1 cellular context compared by ENCODE assay signal in the genomic region with DNA sequence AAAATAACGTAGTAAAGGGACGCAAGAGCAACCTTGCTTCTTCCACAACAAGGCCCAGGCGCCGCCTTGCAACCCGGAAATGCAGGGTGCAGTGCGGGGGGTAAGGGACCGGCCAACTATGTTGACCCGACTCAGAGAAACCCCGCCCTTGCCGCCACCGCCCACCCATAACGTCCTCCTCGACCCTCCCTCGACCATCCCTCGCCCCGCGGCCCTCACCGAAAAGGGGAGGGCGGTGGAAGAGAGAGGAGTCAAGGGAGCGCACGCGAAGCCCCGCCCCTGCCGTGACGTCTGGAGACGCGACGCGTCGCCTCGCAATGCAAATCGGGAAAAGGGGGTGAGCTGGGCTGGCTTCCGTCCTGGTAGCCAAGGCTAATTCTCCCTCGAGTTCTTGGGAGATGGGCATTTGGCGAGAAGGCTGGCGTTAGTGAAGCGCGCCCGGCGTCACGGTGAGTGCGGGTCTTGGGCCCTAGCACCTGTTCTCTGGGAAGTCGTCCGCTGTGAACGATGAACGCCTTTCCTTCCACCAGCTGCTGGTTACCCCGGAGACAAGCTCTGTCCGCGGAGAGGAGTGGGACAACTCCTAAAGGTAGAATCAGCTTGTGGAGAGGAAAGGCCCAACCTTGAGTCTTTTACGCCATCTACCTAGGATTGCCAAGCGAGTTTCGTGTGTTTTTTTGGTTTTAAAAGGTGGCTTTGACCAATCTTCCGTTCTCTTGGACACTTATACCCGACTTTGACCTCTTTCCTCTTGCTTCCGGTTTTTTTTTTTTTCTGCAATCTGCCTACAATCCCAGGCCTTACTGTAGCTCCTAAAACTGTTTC.
TF ChIP-seq lines count a peak whose summit lies in the region.

Gene USP8, plus strand, starts transcription at position 340 of the 825 bp plus-strand sequence. CDS start 14,669 bp downstream, outside the sequence.

TF ChIP-seq in A549, 52 proteins besides CTCF, POLR2A, EP300 and RAD21 (continued from another document):
- TF ChIP-seq MAFK (IDR thresholded peaks at IDR 0.05; ENCODE audit: partially characterized antibody) = no peak
- 0 out of 2 replicates have a peak, but pooled peaks have one; percentile 9 for TF ChIP-seq MYC (IDR thresholded peaks at IDR 0.05; ENCODE audit: borderline replicate concordance, low read length)
- TF ChIP-seq RARB (CRISPR knock-in tag; IDR thresholded peaks at IDR 0.05) = no peak
- no peak for TF ChIP-seq TP53 (CRISPR knock-in tag; IDR thresholded peaks at IDR 0.05)
- TF ChIP-seq JUNB (IDR thresholded peaks at IDR 0.05) = no peak
- TF ChIP-seq NR3C1 (IDR thresholded peaks at IDR 0.05) = no peak
- no peak for TF ChIP-seq HMGXB4 (CRISPR knock-in tag; IDR thresholded peaks at IDR 0.05; ENCODE audit: borderline replicate concordance)
- TF ChIP-seq MAZ (IDR thresholded peaks at IDR 0.05; ENCODE audit: borderline replicate concordance, low read depth, low read length) = no peak
- TF ChIP-seq HDAC2 (IDR thresholded peaks at IDR 0.05) = no peak
- TF ChIP-seq PHF8 (IDR thresholded peaks at IDR 0.05; ENCODE audit: borderline replicate concordance, low read depth) = peak; percentile 75; the same call in 1 of the 2 replicates
- TF ChIP-seq CBX2 (IDR thresholded peaks at IDR 0.05; ENCODE audit: borderline replicate concordance, low read depth) = no peak
- no peak for TF ChIP-seq ZSCAN20 (CRISPR knock-in tag; IDR thresholded peaks at IDR 0.05)
- no peak for TF ChIP-seq ZNF302 (CRISPR knock-in tag; IDR thresholded peaks at IDR 0.05)
- TF ChIP-seq EHF (CRISPR knock-in tag; IDR thresholded peaks at IDR 0.05) = no peak
- TF ChIP-seq SREBF2 (IDR thresholded peaks at IDR 0.05) = no peak
- TF ChIP-seq RCOR1 (IDR thresholded peaks at IDR 0.05; ENCODE audit: low read depth, low read length) = no peak
- TF ChIP-seq SMC3 (IDR thresholded peaks at IDR 0.05) = no peak
- no peak for TF ChIP-seq CEBPB (IDR thresholded peaks at IDR 0.05)
- TF ChIP-seq FOSL2 (IDR thresholded peaks at IDR 0.05) = no peak
- TF ChIP-seq FOSL2 (CRISPR knock-in tag; IDR thresholded peaks at IDR 0.05) = no peak
- TF ChIP-seq HOXB13 (CRISPR knock-in tag; IDR thresholded peaks at IDR 0.05; ENCODE audit: low read depth) = no peak
